7 cellular contexts compared by ENCODE assay signal in genomic region chr11:74990165-74990564, GRCh38. TPM values are rescaled to one million over a fixed set of nuclear protein-coding genes. Genes with fewer than 3 reads are reported as not detected.
DNase-seq lines count a peak whose midpoint lies in the region; TF ChIP-seq lines count a peak whose summit lies in the region.
"Not testable (repeated sequence)": the region's sequence is repeated elsewhere in the genome, so short reads cannot be mapped to it uniquely, and the experiment has no call there.

No MANE protein-coding gene starts in this region.

- TF ChIP-seq CTCF in Calu3 (IDR thresholded peaks at IDR 0.05; ENCODE audit: unreplicated experiment); OCI-LY7 (conservative IDR thresholded peaks at IDR 0.05; ENCODE audit: low read length); WERI-Rb-1 (IDR thresholded peaks at IDR 0.05; ENCODE audit: low read depth, low read length); cardiac muscle cell (IDR thresholded peaks at IDR 0.05; ENCODE audit: low read depth, low read length); neutrophil (IDR thresholded peaks at IDR 0.05): not testable (repeated sequence)

- not testable (repeated sequence) for H3K27me3 Mint-ChIP-seq in Calu3 (ENCODE audit: unreplicated experiment); activated naive CD4-positive, alpha-beta T cell treated with anti-CD3 and anti-CD28 coated beads for 36 hours (ENCODE audit: low read depth)

- H3K27ac ChIP-seq in KOPT-K1 (ENCODE audit: low read depth, low read length, poor library complexity, severe bottlenecking) (peak overlapping the region; percentile 11), neutrophil (peak overlapping the region; percentile 83)
- H3K27ac ChIP-seq in OCI-LY7 (ENCODE audit: low read depth, low read length, poor library complexity, severe bottlenecking); WERI-Rb-1; cardiac muscle cell: not testable (repeated sequence)

- H4K20me1 ChIP-seq in OCI-LY7 (ENCODE audit: insufficient read depth, low read length) = not testable (repeated sequence)

- H3K36me3 Mint-ChIP-seq in Calu3 (ENCODE audit: insufficient read depth, unreplicated experiment) = peaks cover 17% of the 10 kb centered on the region
- not testable (repeated sequence) for H3K36me3 Mint-ChIP-seq in activated naive CD4-positive, alpha-beta T cell treated with anti-CD3 and anti-CD28 coated beads for 36 hours (ENCODE audit: low read depth)

- H3K9me3 ChIP-seq in KOPT-K1 (ENCODE audit: insufficient read depth, low read length, poor library complexity, severe bottlenecking); OCI-LY7 (ENCODE audit: low read length); WERI-Rb-1 (ENCODE audit: severe bottlenecking); cardiac muscle cell (ENCODE audit: low read depth); neutrophil: not testable (repeated sequence)

- peak overlapping the region; percentile 94 for H3K4me2 ChIP-seq in OCI-LY7 (ENCODE audit: low read length)

- H3K4me1 ChIP-seq in OCI-LY7 (ENCODE audit: insufficient read depth, low read length, poor library complexity, severe bottlenecking) (peaks cover 44% of the 10 kb centered on the region), neutrophil (ENCODE audit: control insufficient read depth in 1 of 2, insufficient read depth in 1 of 2, low read depth in 1 of 2, low read length in 1 of 2) (peaks cover 18 to 24% of the 10 kb centered on the region in 2 experiments)
- not testable (repeated sequence) for H3K4me1 ChIP-seq in cardiac muscle cell (ENCODE audit: low read depth)

- H3K79me2 ChIP-seq in OCI-LY7 (ENCODE audit: insufficient read depth, low read depth, low read length) = peaks cover 46% of the 10 kb centered on the region

- CTCF ChIA-PET in Calu3 (lab: Charles Lee); OCI-LY7 (lab: Charles Lee; ENCODE audit: unreplicated experiment): not testable (repeated sequence)
- CTCF ChIA-PET in activated naive CD4-positive, alpha-beta T cell treated with anti-CD3 and anti-CD28 coated beads for 36 hours (lab: Charles Lee) = interaction anchor here (0.6 to 1.6 kb wide), 2 partner anchors 9 to 151 kb away, joined by 3 to 4 read pairs; no protein-coding TSS in a partner anchor

- peak overlapping the region; percentile 97 for H3K4me3 Mint-ChIP-seq in Calu3 (ENCODE audit: low read depth, unreplicated experiment)
- H3K4me3 Mint-ChIP-seq in activated naive CD4-positive, alpha-beta T cell treated with anti-CD3 and anti-CD28 coated beads for 36 hours = peak overlapping the region; percentile 95

- not testable (repeated sequence) for H3K9me2 ChIP-seq in OCI-LY7 (ENCODE audit: insufficient read depth, low read length)

- intact Hi-C loops in Calu3 (cut with micrococcal nuclease; ENCODE audit: unreplicated experiment); OCI-LY7 (cut with micrococcal nuclease; ENCODE audit: unreplicated experiment); activated naive CD4-positive, alpha-beta T cell treated with anti-CD3 and anti-CD28 coated beads for 36 hours (cut with micrococcal nuclease): not testable (repeated sequence)

- POLR2A ChIA-PET in OCI-LY7 (lab: Charles Lee) = interaction anchor here (0.9 to 3.2 kb wide), 3 partner anchors 8 to 37 kb away, joined by 3 to 21 read pairs (median 5); no protein-coding TSS in a partner anchor

- H3K36me3 ChIP-seq in KOPT-K1 (ENCODE audit: insufficient read depth, low read length) = peaks cover 47% of the 10 kb centered on the region
- peaks cover 32% of the 10 kb centered on the region for H3K36me3 ChIP-seq in OCI-LY7 (ENCODE audit: insufficient read depth, low read length)
- peaks cover 18% of the 10 kb centered on the region for H3K36me3 ChIP-seq in WERI-Rb-1
- not testable (repeated sequence) for H3K36me3 ChIP-seq in cardiac muscle cell
- H3K36me3 ChIP-seq in neutrophil = peaks cover 12% of the 10 kb centered on the region

- H3K27ac Mint-ChIP-seq in Calu3 (ENCODE audit: unreplicated experiment); activated naive CD4-positive, alpha-beta T cell treated with anti-CD3 and anti-CD28 coated beads for 36 hours: not testable (repeated sequence)

- not testable (repeated sequence) for DNase-seq in Calu3; OCI-LY7 (ENCODE audit: low spot score); WERI-Rb-1; activated naive CD4-positive, alpha-beta T cell treated with anti-CD3 and anti-CD28 coated beads for 36 hours; cardiac muscle cell (ENCODE audit: low read depth in 1 of 2, low spot score in 1 of 2)

- H3K4me3 ChIP-seq in OCI-LY7 (ENCODE audit: low read depth, low read length, poor library complexity, severe bottlenecking) (peak overlapping the region; percentile 94), WERI-Rb-1 (ENCODE audit: low read depth, low read length) (peak overlapping the region; percentile 94), cardiac muscle cell (peak overlapping the region; percentile 58)
- H3K4me3 ChIP-seq in neutrophil (ENCODE audit: low read depth in 1 of 2, low read length in 1 of 2) = not testable (repeated sequence)

- not testable (repeated sequence) for BruUV-seq in Calu3 (replicated peaks; lab: Mats Ljungman, UMichigan); OCI-LY7 (replicated peaks; lab: Mats Ljungman, UMichigan)

- H3K4me1 Mint-ChIP-seq in Calu3 (ENCODE audit: low read depth, unreplicated experiment) = peaks cover 19% of the 10 kb centered on the region
- H3K4me1 Mint-ChIP-seq in activated naive CD4-positive, alpha-beta T cell treated with anti-CD3 and anti-CD28 coated beads for 36 hours (ENCODE audit: low read depth) = peaks cover 27% of the 10 kb centered on the region

- H3K27me3 ChIP-seq in WERI-Rb-1 (ENCODE audit: insufficient read depth, low read depth, severe bottlenecking); cardiac muscle cell; neutrophil: not testable (repeated sequence)

- H2AFZ ChIP-seq in OCI-LY7 (ENCODE audit: low read length) = not testable (repeated sequence)

- H3K9me3 Mint-ChIP-seq in Calu3 (ENCODE audit: low read depth, unreplicated experiment); activated naive CD4-positive, alpha-beta T cell treated with anti-CD3 and anti-CD28 coated beads for 36 hours: not testable (repeated sequence)

RNA-seq across cellular contexts. Expression of gene NEU3, which starts 1.4 kb away (rescaled TPM):
- total RNA-seq in Calu3 (2022) = 11.4 and 14.2 TPM in 2 replicates
- 49.4 and 56.3 TPM in 2 replicates for total RNA-seq in OCI-LY7 (2014; rRNA removed; shearing (Covaris generic))
- total RNA-seq in OCI-LY7 (2022) = 42.6 and 44.8 TPM in 2 replicates
- 10 to 100 TPM; 16.4 TPM for total RNA-seq in activated naive CD4-positive, alpha-beta T cell treated with anti-CD3 and anti-CD28 coated beads for 36 hours
- 9.7 and 14.3 TPM in 2 replicates for total RNA-seq in cardiac muscle cell
- 3.5 and 4.4 TPM in 2 replicates for polyA plus RNA-seq in cardiac muscle cell

RNA-seq across cellular contexts. Expression of gene SPCS2, which starts 41.1 kb away (rescaled TPM):
- 195 and 209 TPM in 2 replicates for total RNA-seq in Calu3 (2022)
- total RNA-seq in OCI-LY7 (2014; rRNA removed; shearing (Covaris generic)) = 38.3 and 39.6 TPM in 2 replicates
- 168 and 212 TPM in 2 replicates for total RNA-seq in OCI-LY7 (2022)
- 10 to 100 TPM; 77.6 to 83.3 TPM for total RNA-seq in activated naive CD4-positive, alpha-beta T cell treated with anti-CD3 and anti-CD28 coated beads for 36 hours
- 38.1 and 48.5 TPM in 2 replicates for total RNA-seq in cardiac muscle cell
- 333 and 430 TPM in 2 replicates for polyA plus RNA-seq in cardiac muscle cell

RNA-seq across cellular contexts. Expression of gene XRRA1, which starts 41.3 kb away (rescaled TPM):
- total RNA-seq in Calu3 (2022) = 18.4 and 20.1 TPM in 2 replicates
- total RNA-seq in OCI-LY7 (2014; rRNA removed; shearing (Covaris generic)) = 19.0 and 20.3 TPM in 2 replicates
- 29.1 and 29.2 TPM in 2 replicates for total RNA-seq in OCI-LY7 (2022)
- 1 to 10 TPM; 5.0 to 9.5 TPM for total RNA-seq in activated naive CD4-positive, alpha-beta T cell treated with anti-CD3 and anti-CD28 coated beads for 36 hours
- total RNA-seq in cardiac muscle cell = 15.2 and 35.9 TPM in 2 replicates
- 16.0 and 20.2 TPM in 2 replicates for polyA plus RNA-seq in cardiac muscle cell
